Comparison of ENCODE assay signal across 9 cellular contexts in genomic region chr2:191151315-191151698, GRCh38. TPM values are rescaled to one million over a fixed set of nuclear protein-coding genes. Genes with fewer than 3 reads are reported as not detected.
DNase-seq lines count a peak whose midpoint lies in the region; ATAC-seq and TF ChIP-seq lines count a peak whose summit lies in the region.
"Had no signal": no experiment of that assay in that cellular context is flagged by ENCODE, and none has a peak within 500 bp of the region (broad histone marks: within the 10 kb centered on the region; RNA-seq: fewer than 3 reads in every experiment).

No MANE protein-coding gene starts in this region.

- no peaks in the 10 kb centered on the region for H3K27me3 ChIP-seq in GM06990 (replicated peaks; ENCODE audit: control insufficient read depth, insufficient read depth, low read length)
- H3K27me3 ChIP-seq in effector memory CD4-positive, alpha-beta T cell (replicated peaks; ENCODE audit: control insufficient read depth, insufficient read depth, low read length, poor library complexity, severe bottlenecking): no peaks in the 10 kb centered on the region

- TF ChIP-seq CTCF in GM06990 (IDR thresholded peaks at IDR 0.05; ENCODE audit: insufficient read depth, low read length, poor library complexity, severe bottlenecking) (no peak), osteocyte (IDR thresholded peaks at IDR 0.05) (no peak)

- H3K36me3 Mint-ChIP-seq in osteocyte (ENCODE audit: unreplicated experiment): no peaks in the 10 kb centered on the region

- peak overlapping the region; percentile 68; the same call in 1 of the 2 replicates for H3K4me3 ChIP-seq in GM06990 (replicated peaks; ENCODE audit: low read depth, low read length)
- H3K4me3 ChIP-seq in effector memory CD4-positive, alpha-beta T cell (ENCODE audit: insufficient read depth, low read depth, low read length, poor library complexity, severe bottlenecking): peak overlapping the region; percentile 91

- H3K27ac Mint-ChIP-seq in osteocyte (ENCODE audit: unreplicated experiment): no peak overlapping the region

- peaks cover 12% of the 10 kb centered on the region for H3K27me3 Mint-ChIP-seq in osteocyte (ENCODE audit: unreplicated experiment)

- no peak for ATAC-seq in HG03159 (IDR thresholded peaks at IDR 0.05; ENCODE audit: unreplicated experiment)

- peaks cover 19% of the 10 kb centered on the region for H3K4me1 ChIP-seq in effector memory CD4-positive, alpha-beta T cell (ENCODE audit: control insufficient read depth, insufficient read depth, low read length, poor library complexity, severe bottlenecking)

- no peaks in the 10 kb centered on the region for H3K9me3 Mint-ChIP-seq in osteocyte (ENCODE audit: unreplicated experiment)

- H3K36me3 ChIP-seq in GM06990 (ENCODE audit: control insufficient read depth, insufficient read depth, low read length) (no peaks in the 10 kb centered on the region), KOPT-K1 (ENCODE audit: insufficient read depth, low read length) (0 out of 2 replicates have a peak, but pooled peaks cover 5% of the 10 kb centered on the region)
- peaks cover 11% of the 10 kb centered on the region for H3K36me3 ChIP-seq in effector memory CD4-positive, alpha-beta T cell (ENCODE audit: control insufficient read depth, insufficient read depth, low read length)

- H3K9me3 ChIP-seq in KOPT-K1 (ENCODE audit: insufficient read depth, low read length, poor library complexity, severe bottlenecking): no peaks in the 10 kb centered on the region
- no peaks in the 10 kb centered on the region for H3K9me3 ChIP-seq in effector memory CD4-positive, alpha-beta T cell (ENCODE audit: control insufficient read depth, low read length)

- H3K4me1 Mint-ChIP-seq in osteocyte (ENCODE audit: unreplicated experiment): peaks cover 10% of the 10 kb centered on the region

- H3K27ac ChIP-seq in KOPT-K1 (ENCODE audit: low read depth, low read length, poor library complexity, severe bottlenecking): peak overlapping the region; percentile 70
- H3K27ac ChIP-seq in effector memory CD4-positive, alpha-beta T cell (ENCODE audit: insufficient read depth, low read length, poor library complexity, severe bottlenecking): peak overlapping the region; percentile 97

- no peak for DNase-seq in GM06990 (ENCODE audit: extremely low read depth, insufficient read length)
- DNase-seq in effector memory CD4-positive, alpha-beta T cell: no peak
- no peak for DNase-seq in osteocyte (ENCODE audit: extremely low spot score, unreplicated experiment)
- DNase-seq in NCI-H1417 treated with DMSO at 0.1 percent for 48 hours (lab: John Stamatoyannopoulos, UW): no peak
- no peak for DNase-seq in effector CD4-positive, alpha-beta T cell
- DNase-seq in NCI-H524 treated with DMSO at 0.1 percent for 48 hours (lab: John Stamatoyannopoulos, UW): no peak
- DNase-seq: hippocampal formation had no signal

- H3K4me3 Mint-ChIP-seq in osteocyte (ENCODE audit: unreplicated experiment): peak overlapping the region; percentile 73

RNA-seq across cellular contexts. Expression of gene STAT4, which starts 0.5 kb away (rescaled TPM):
- 0.47 and 1.3 TPM in 2 replicates for total RNA-seq in osteocyte
